8 cellular contexts compared by ENCODE assay signal in the genomic region with DNA sequence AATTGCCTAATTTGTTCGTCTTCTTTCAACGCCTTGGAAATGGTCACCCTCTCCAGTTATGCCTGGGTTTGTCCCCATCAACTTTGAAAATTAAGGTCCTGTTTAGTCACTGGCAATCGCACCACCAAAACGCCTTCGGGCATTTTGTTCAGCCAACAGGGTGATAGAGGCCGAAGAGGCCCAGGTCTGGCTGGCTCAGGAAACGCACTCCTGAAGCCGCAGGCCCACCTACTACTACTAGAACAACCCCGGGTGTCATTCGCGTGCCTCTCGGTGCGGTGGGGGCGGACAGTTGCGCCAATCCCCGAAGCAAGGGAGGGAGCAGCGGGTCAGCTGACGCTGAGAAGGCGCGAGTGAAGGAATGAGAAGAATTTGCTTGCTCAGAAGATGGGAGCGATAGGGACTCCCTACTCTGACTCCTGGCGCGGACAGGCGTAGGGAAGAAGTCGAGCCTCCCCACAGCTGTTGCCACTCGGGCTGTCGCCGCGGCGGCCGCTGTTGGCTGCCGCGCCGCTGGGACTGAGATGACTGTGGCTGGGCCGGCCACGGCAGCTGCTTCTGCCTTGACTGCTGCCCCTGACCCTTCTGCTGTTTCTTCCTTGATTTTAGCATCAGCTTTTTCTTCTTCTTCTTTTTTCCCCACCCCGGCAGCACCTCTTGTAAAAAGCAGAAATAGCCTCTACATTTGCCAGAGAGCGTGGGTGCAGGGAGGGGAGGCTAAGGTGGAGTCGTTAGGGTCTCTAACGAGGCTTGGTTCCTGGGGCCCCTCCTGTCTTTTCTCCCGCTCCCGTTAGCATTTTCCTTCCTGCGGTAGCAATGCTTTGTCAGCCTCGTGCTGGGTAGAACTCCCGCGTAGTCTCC.
DNase-seq lines count a peak whose midpoint lies in the region; ATAC-seq and TF ChIP-seq lines count a peak whose summit lies in the region.

No MANE protein-coding gene starts in this region.

- H3K4me3 ChIP-seq in Caco-2 (ENCODE audit: low read depth, low read length) (no peak overlapping the region), epithelial cell of esophagus (ENCODE audit: low read length) (peak overlapping the region; percentile 32), thymus (ENCODE audit: low read length) (peak overlapping the region; percentile 5)

- H3K36me3 Mint-ChIP-seq in Caco-2 (ENCODE audit: insufficient read depth, unreplicated experiment): no peaks in the 10 kb centered on the region
- no peaks in the 10 kb centered on the region for H3K36me3 Mint-ChIP-seq in activated CD8-positive, alpha-beta T cell treated with anti-CD3 and anti-CD28 coated beads, Interleukin-2, amount 10 ng/mL, durations not matched to agents 7 days and 5 days (ENCODE audit: low read depth)

- TF ChIP-seq CTCF in Caco-2 (IDR thresholded peaks at IDR 0.05; ENCODE audit: insufficient read depth in 1 of 2, low read depth in 1 of 2, low read length in 1 of 2, severe bottlenecking in 1 of 2, unreplicated experiment in 1 of 2) (no peak), epithelial cell of esophagus (IDR thresholded peaks at IDR 0.05; ENCODE audit: insufficient read depth, low read depth, low read length, missing control alignments) (no peak)

- H3K9me3 ChIP-seq in Caco-2 (no peaks in the 10 kb centered on the region), thymus (ENCODE audit: control insufficient read depth) (no peaks in the 10 kb centered on the region)

- no peaks in the 10 kb centered on the region for H3K27me3 ChIP-seq in Caco-2 (replicated peaks; ENCODE audit: control insufficient read depth, insufficient read depth, low read length)
- H3K27me3 ChIP-seq in thymus (ENCODE audit: control insufficient read depth, insufficient read depth): no peaks in the 10 kb centered on the region

- no peak overlapping the region for H3K27ac ChIP-seq in thymus (ENCODE audit: low read depth)

- peaks cover 14% of the 10 kb centered on the region for H3K4me1 Mint-ChIP-seq in Caco-2 (ENCODE audit: low read depth, unreplicated experiment)
- no peaks in the 10 kb centered on the region for H3K4me1 Mint-ChIP-seq in activated CD8-positive, alpha-beta T cell treated with anti-CD3 and anti-CD28 coated beads, Interleukin-2, amount 10 ng/mL, durations not matched to agents 7 days and 5 days (ENCODE audit: low read depth)

- ATAC-seq in activated CD8-positive, alpha-beta T cell treated with anti-CD3 and anti-CD28 coated beads, Interleukin-2, amount 10 ng/mL, durations not matched to agents 7 days and 5 days: no peak
- no peak for ATAC-seq in HG03135 (IDR thresholded peaks at IDR 0.05; ENCODE audit: unreplicated experiment)

- no TSS peak for BruUV-seq in Caco-2 (replicated peaks; lab: Mats Ljungman, UMichigan)

- POLR2A ChIA-PET in Caco-2 (lab: Charles Lee): no interaction called here
- POLR2A ChIA-PET in activated CD8-positive, alpha-beta T cell treated with anti-CD3 and anti-CD28 coated beads, Interleukin-2, amount 10 ng/mL, durations not matched to agents 7 days and 5 days (lab: Charles Lee): no interaction called here

- CTCF ChIA-PET in Caco-2 (lab: Charles Lee): interaction anchor here (0.6 kb wide), 2 partner anchors 13 to 1646 kb away, joined by 3 read pairs; no protein-coding TSS in a partner anchor
- CTCF ChIA-PET in activated CD8-positive, alpha-beta T cell treated with anti-CD3 and anti-CD28 coated beads, Interleukin-2, amount 10 ng/mL, durations not matched to agents 7 days and 5 days (lab: Charles Lee): no interaction called here

- WGBS in thymus: 43% methylated on average over 46 of the region's 46 CpGs

- intact Hi-C loops in Caco-2 (cut with micrococcal nuclease; ENCODE audit: unreplicated experiment): loop anchor here (2.0 to 10.0 kb wide), 5 partner anchors 74 to 1129 kb away; no protein-coding TSS in a partner anchor

- H3K27ac Mint-ChIP-seq in Caco-2 (ENCODE audit: unreplicated experiment): peak overlapping the region; percentile 78
- no peak overlapping the region for H3K27ac Mint-ChIP-seq in activated CD8-positive, alpha-beta T cell treated with anti-CD3 and anti-CD28 coated beads, Interleukin-2, amount 10 ng/mL, durations not matched to agents 7 days and 5 days

- H3K4me3 Mint-ChIP-seq in Caco-2 (ENCODE audit: unreplicated experiment): peak overlapping the region; percentile 37
- no peak overlapping the region for H3K4me3 Mint-ChIP-seq in activated CD8-positive, alpha-beta T cell treated with anti-CD3 and anti-CD28 coated beads, Interleukin-2, amount 10 ng/mL, durations not matched to agents 7 days and 5 days

- H3K27me3 Mint-ChIP-seq in Caco-2 (ENCODE audit: insufficient read depth, unreplicated experiment): no peaks in the 10 kb centered on the region
- peaks cover 6% of the 10 kb centered on the region for H3K27me3 Mint-ChIP-seq in activated CD8-positive, alpha-beta T cell treated with anti-CD3 and anti-CD28 coated beads, Interleukin-2, amount 10 ng/mL, durations not matched to agents 7 days and 5 days (ENCODE audit: low read depth)

- no peaks in the 10 kb centered on the region; the same call in 1 of the 2 replicates for H3K36me3 ChIP-seq in Caco-2 (ENCODE audit: control insufficient read depth, insufficient read depth, low read length)
- H3K36me3 ChIP-seq in thymus (ENCODE audit: control insufficient read depth, insufficient read depth): no peaks in the 10 kb centered on the region

- H3K9me3 Mint-ChIP-seq in Caco-2 (ENCODE audit: unreplicated experiment): no peaks in the 10 kb centered on the region
- no peaks in the 10 kb centered on the region for H3K9me3 Mint-ChIP-seq in activated CD8-positive, alpha-beta T cell treated with anti-CD3 and anti-CD28 coated beads, Interleukin-2, amount 10 ng/mL, durations not matched to agents 7 days and 5 days (ENCODE audit: insufficient read depth)

- peak; percentile 15 to 66 for DNase-seq in Caco-2
- peak; percentile 60 for DNase-seq in NCI-H2227 treated with DMSO at 0.1 percent for 48 hours (lab: John Stamatoyannopoulos, UW)
- DNase-seq in epithelial cell of esophagus (ENCODE audit: low read depth): peak; percentile 73
- peak; percentile 41 for DNase-seq in medulla oblongata (ENCODE audit: extremely low spot score)
- no peak for DNase-seq in activated CD8-positive, alpha-beta T cell treated with anti-CD3 and anti-CD28 coated beads, Interleukin-2, amount 10 ng/mL, durations not matched to agents 7 days and 5 days
- no peak for DNase-seq in HT-29 (ENCODE audit: low spot score)

- peaks cover 17% of the 10 kb centered on the region for H3K4me1 ChIP-seq in Caco-2
- no peaks in the 10 kb centered on the region for H3K4me1 ChIP-seq in thymus (ENCODE audit: control insufficient read depth, insufficient read depth, low read length)

Comparison
In these comparisons a context has a peak if more than half of its experiments do, and no peak if none do; other contexts are left out.
1. DNase-seq: peak in Caco-2 (2 of 2), NCI-H2227 treated with DMSO at 0.1 percent for 48 hours (single experiment), epithelial cell of esophagus (single experiment) and medulla oblongata (single experiment); none in activated CD8-positive, alpha-beta T cell treated with anti-CD3 and anti-CD28 coated beads, Interleukin-2, amount 10 ng/mL, durations not matched to agents 7 days and 5 days (single experiment) and HT-29 (single experiment).